ENCODE assay signal across 18 cellular contexts in genomic region chr20:25041813-25042530, GRCh38. TPM values are rescaled to one million over a fixed set of nuclear protein-coding genes. Genes with fewer than 3 reads are reported as not detected.
A peak's percentile ranks its signal among the peaks of the same experiment; 100 is the strongest.
DNase-seq lines count a peak whose midpoint lies in the region; FAIRE-seq and TF ChIP-seq lines count a peak whose summit lies in the region.
"Had no signal": no experiment of that assay in that cellular context is flagged by ENCODE, and none has a peak within 500 bp of the region (broad histone marks: within the 10 kb centered on the region; RNA-seq: fewer than 3 reads in every experiment).

No MANE protein-coding gene starts in this region.

- peaks cover 8% of the 10 kb centered on the region for H3K36me3 Mint-ChIP-seq in activated CD4-positive, alpha-beta T cell treated with anti-CD3 and anti-CD28 coated beads, Interleukin-2, amount 10 ng/mL, durations not matched to agents 7 days and 5 days (ENCODE audit: low read depth)
- peaks cover 1% of the 10 kb centered on the region for H3K36me3 Mint-ChIP-seq in chondrocyte (ENCODE audit: low read depth)
- H3K36me3 Mint-ChIP-seq: neural progenitor cell had no signal

- POLR2A ChIA-PET in activated CD4-positive, alpha-beta T cell treated with anti-CD3 and anti-CD28 coated beads, Interleukin-2, amount 10 ng/mL, durations not matched to agents 7 days and 5 days (lab: Charles Lee): no interaction called here

- no peak for TF ChIP-seq POLR2A in thyroid gland (IDR thresholded peaks at IDR 0.05)
- TF ChIP-seq POLR2A in H54 (IDR thresholded peaks at IDR 0.05; ENCODE audit: low read depth, low read length): no peak

- H3K27me3 ChIP-seq in muscle layer of colon (ENCODE audit: control insufficient read depth in 1 of 2, insufficient read depth in 2 of 2, low read length in 2 of 2) (no peaks in the 10 kb centered on the region), thyroid gland (no peaks in the 10 kb centered on the region)
- H3K27me3 ChIP-seq: neural progenitor cell had no signal

- H3K9me3 ChIP-seq in muscle layer of colon (ENCODE audit: low read length) (no peaks in the 10 kb centered on the region), thyroid gland (no peaks in the 10 kb centered on the region)

- H3K36me3 ChIP-seq in muscle layer of colon (ENCODE audit: insufficient read depth, low read length) (peaks cover 21% of the 10 kb centered on the region), thyroid gland (peaks cover 3 to 4% of the 10 kb centered on the region in 2 donors)
- H3K36me3 ChIP-seq: neural progenitor cell had no signal

- H3K27me3 Mint-ChIP-seq in activated CD4-positive, alpha-beta T cell treated with anti-CD3 and anti-CD28 coated beads, Interleukin-2, amount 10 ng/mL, durations not matched to agents 7 days and 5 days: no peaks in the 10 kb centered on the region
- no peaks in the 10 kb centered on the region for H3K27me3 Mint-ChIP-seq in chondrocyte (ENCODE audit: low read depth)

- H3K27ac Mint-ChIP-seq in activated CD4-positive, alpha-beta T cell treated with anti-CD3 and anti-CD28 coated beads, Interleukin-2, amount 10 ng/mL, durations not matched to agents 7 days and 5 days: peak overlapping the region; percentile 98
- H3K27ac Mint-ChIP-seq in chondrocyte (ENCODE audit: unreplicated experiment): no peak overlapping the region
- H3K27ac Mint-ChIP-seq: neural progenitor cell had no signal

- DNase-seq in activated CD4-positive, alpha-beta T cell treated with anti-CD3 and anti-CD28 coated beads, Interleukin-2, amount 10 ng/mL, durations not matched to agents 7 days and 5 days: no peak
- DNase-seq in activated CD4-positive, alpha-beta T cell treated with anti-CD3 and anti-CD28 coated beads, Interleukin-2, amount 50 U/mL, for 4 hours: no peak
- DNase-seq in chondrocyte (ENCODE audit: low spot score): peak; percentile 49
- DNase-seq in thyroid gland: no peak
- DNase-seq in activated effector memory CD4-positive, alpha-beta T cell treated with anti-CD3 and anti-CD28 coated beads, Interleukin-2, amount 50 U/mL, for 16 hours: no peak
- DNase-seq in NCI-H1436 treated with DMSO at 0.1 percent for 48 hours (lab: John Stamatoyannopoulos, UW): no peak
- DNase-seq in H54 (ENCODE audit: insufficient read length, low spot score): no peak
- DNase-seq: DMS79; NCI-H2081; stimulated activated naive CD4-positive, alpha-beta T cell treated with Interleukin-2 at 50 U/mL for 16 hours; T1000 had no signal

- H3K27ac ChIP-seq in muscle layer of colon (ENCODE audit: low read depth, low read length): peak overlapping the region; percentile 66
- peak overlapping the region; percentile 93 to 97 (median 94) for H3K27ac ChIP-seq in thyroid gland
- H3K27ac ChIP-seq: neural progenitor cell, PC-9 had no signal

- WGBS in thyroid gland, 2 donors: 85 to 91% methylated on average over 13 to 20 of the region's 21 CpGs

- H3K4me3 Mint-ChIP-seq in activated CD4-positive, alpha-beta T cell treated with anti-CD3 and anti-CD28 coated beads, Interleukin-2, amount 10 ng/mL, durations not matched to agents 7 days and 5 days: no peak overlapping the region
- no peak overlapping the region for H3K4me3 Mint-ChIP-seq in chondrocyte (ENCODE audit: unreplicated experiment)

- peaks cover 47% of the 10 kb centered on the region for H3K4me1 Mint-ChIP-seq in activated CD4-positive, alpha-beta T cell treated with anti-CD3 and anti-CD28 coated beads, Interleukin-2, amount 10 ng/mL, durations not matched to agents 7 days and 5 days
- H3K4me1 Mint-ChIP-seq in chondrocyte (ENCODE audit: low read depth): peaks cover 30% of the 10 kb centered on the region

- H3K9me3 Mint-ChIP-seq in activated CD4-positive, alpha-beta T cell treated with anti-CD3 and anti-CD28 coated beads, Interleukin-2, amount 10 ng/mL, durations not matched to agents 7 days and 5 days: no peaks in the 10 kb centered on the region
- no peaks in the 10 kb centered on the region for H3K9me3 Mint-ChIP-seq in chondrocyte (ENCODE audit: low read depth)
- H3K9me3 Mint-ChIP-seq: neural progenitor cell had no signal

- TF ChIP-seq CTCF in chondrocyte (IDR thresholded peaks at IDR 0.05) (no peak), thyroid gland (IDR thresholded peaks at IDR 0.05) (no peak)

- FAIRE-seq in H54 (lab: Jason Lieb, UNC): no peak
- FAIRE-seq: bronchial epithelial cell, K562 had no signal

- intact Hi-C loops in thyroid gland (cut with DNase I): no loop called here

- H3K9ac ChIP-seq in muscle layer of colon (ENCODE audit: low read length): no peak overlapping the region
- H3K9ac ChIP-seq: neural progenitor cell had no signal

- H3K4me1 ChIP-seq in muscle layer of colon (ENCODE audit: insufficient read depth, low read length): peaks cover 68% of the 10 kb centered on the region
- peaks cover 59 to 75% of the 10 kb centered on the region in 2 donors for H3K4me1 ChIP-seq in thyroid gland
- H3K4me1 ChIP-seq: neural progenitor cell had no signal

- CTCF ChIA-PET in activated CD4-positive, alpha-beta T cell treated with anti-CD3 and anti-CD28 coated beads, Interleukin-2, amount 10 ng/mL, durations not matched to agents 7 days and 5 days (lab: Charles Lee): no interaction called here

- H3K4me3 ChIP-seq in muscle layer of colon (ENCODE audit: low read depth in 1 of 2, low read length in 2 of 2) (no peak overlapping the region), thyroid gland (replicated peaks in 1 of 3) (no peak overlapping the region)
- H3K4me3 ChIP-seq: K562, neural progenitor cell, PC-9 had no signal

RNA-seq across cellular contexts. Expression of gene ACSS1, which starts 16.0 kb away (rescaled TPM):
- 10 to 100 TPM; 41.1 to 54.1 TPM for total RNA-seq in activated CD4-positive, alpha-beta T cell treated with anti-CD3 and anti-CD28 coated beads, Interleukin-2, amount 10 ng/mL, durations not matched to agents 7 days and 5 days
- 1.5 to 5.5 TPM (median 5.5 TPM) in 3 replicates for total RNA-seq in chondrocyte
- total RNA-seq in thyroid gland: 10 to 100 TPM; 45.8 to 57.4 (median 52.1) TPM

RNA-seq across cellular contexts. Expression of gene VSX1, which starts 40.0 kb away (rescaled TPM):
- total RNA-seq in activated CD4-positive, alpha-beta T cell treated with anti-CD3 and anti-CD28 coated beads, Interleukin-2, amount 10 ng/mL, durations not matched to agents 7 days and 5 days: not detected
- not detected in 3 replicates for total RNA-seq in chondrocyte
- total RNA-seq in thyroid gland: not detected
- total RNA-seq: A172, bronchial epithelial cell, fibroblast of lung, K562 had no signal

RNA-seq across cellular contexts. Expression of gene APMAP, which starts 49.4 kb away (rescaled TPM):
- 10 to 100 TPM; 38.7 to 41.3 TPM for total RNA-seq in activated CD4-positive, alpha-beta T cell treated with anti-CD3 and anti-CD28 coated beads, Interleukin-2, amount 10 ng/mL, durations not matched to agents 7 days and 5 days
- 77.7 to 82.2 TPM (median 79.9 TPM) in 3 replicates for total RNA-seq in chondrocyte
- 100 to 1,000 TPM; 171 to 205 (median 186) TPM for total RNA-seq in thyroid gland
